In genomic region chr11:118621071-118621815, GRCh38 we compare ENCODE assay signal across 8 cellular contexts. TPM values are rescaled to one million over a fixed set of nuclear protein-coding genes. Genes with fewer than 3 reads are reported as not detected.
DNase-seq lines count a peak whose midpoint lies in the region; ATAC-seq and TF ChIP-seq lines count a peak whose summit lies in the region.

No MANE protein-coding gene starts in this region.

- H3K36me3 ChIP-seq in fibroblast of lung (ENCODE audit: control insufficient read depth, insufficient read depth, low read length) (peaks cover 19% of the 10 kb centered on the region), testis (ENCODE audit: low read depth, missing control alignments) (no peaks in the 10 kb centered on the region)

- DNase-seq in AG04450 (ENCODE audit: low read depth, low spot score) (no peak), HCEC 1CT (peak; percentile 89), NCI-H526 (lab: John Stamatoyannopoulos, UW) (peak; percentile 93 to 98), fibroblast of lung (ENCODE audit: low read depth in 2 of 2) (peak; percentile 81 to 91), mucosa of gallbladder (ENCODE audit: low spot score) (peak; percentile 85), testis (peak; percentile 91)
- peak; percentile 54 to 61 for DNase-seq in activated T-cell treated with anti-CD3 and anti-CD28 coated beads, Interleukin-2, amount 50 U/mL, for 48 hours

- H3K4me3 ChIP-seq in AG04450 (ENCODE audit: low read depth, low read length) (peak overlapping the region; percentile 85), fibroblast of lung (replicated peaks in 1 of 4; ENCODE audit: control extremely low read depth in 1 of 4, insufficient read depth in 1 of 4, low read depth in 3 of 4, low read length in 4 of 4) (peak overlapping the region; percentile 57 to 73 (median 64)), testis (peak overlapping the region; percentile 31 to 64)

- H4K20me1 ChIP-seq in fibroblast of lung (ENCODE audit: control insufficient read depth, extremely low read depth, insufficient read depth, low read length), result no peaks in the 10 kb centered on the region

- 2 to 6% methylated on average over 17 to 38 of the region's 38 CpGs for WGBS in testis, 2 donors

- ATAC-seq in GM21447 (IDR thresholded peaks at IDR 0.05; ENCODE audit: unreplicated experiment), result no peak

- CTCF ChIA-PET in AG04450 (lab: Charles Lee), result interaction anchor here (0.6 kb wide), 1 partner anchor 478 kb away, joined by 6 read pairs; no protein-coding TSS in a partner anchor

- TF ChIP-seq CTCF in AG04450 (IDR thresholded peaks at IDR 0.05; ENCODE audit: low read depth, low read length) (no peak), fibroblast of lung (conservative IDR thresholded peaks at IDR 0.05 in 1 of 2, IDR thresholded peaks at IDR 0.05 in 1 of 2; ENCODE audit: low read depth in 1 of 2, low read length in 2 of 2) (no peak), testis (IDR thresholded peaks at IDR 0.05) (no peak)

- H3K9ac ChIP-seq in fibroblast of lung (ENCODE audit: insufficient read depth, low read length), result peak overlapping the region; percentile 65

- H3K27ac ChIP-seq in AG04450 (ENCODE audit: low read depth, low read length) (peak overlapping the region; percentile 86), fibroblast of lung (ENCODE audit: insufficient read depth, low read length) (peak overlapping the region; percentile 94), testis (peak overlapping the region; percentile 23 to 75)

- POLR2A ChIA-PET in AG04450 (lab: Yijun Ruan, JAX), result interaction anchor here (0.5 to 7.8 kb wide), 8 partner anchors 13 to 82 kb away, joined by 3 to 140 read pairs (median 4); partner anchors contain the start of genes ARCN1 and PHLDB1

- peaks cover 22% of the 10 kb centered on the region for H3K79me2 ChIP-seq in fibroblast of lung (ENCODE audit: control insufficient read depth, insufficient read depth, low read length)

- no peaks in the 10 kb centered on the region for H3K27me3 ChIP-seq in AG04450 (ENCODE audit: control insufficient read depth, insufficient read depth, low read length)
- no peaks in the 10 kb centered on the region for H3K27me3 ChIP-seq in fibroblast of lung (ENCODE audit: control insufficient read depth, insufficient read depth, low read length)
- no peaks in the 10 kb centered on the region for H3K27me3 ChIP-seq in testis

- H2AFZ ChIP-seq in fibroblast of lung (ENCODE audit: low read length), result no peak overlapping the region

- H3K9me3 ChIP-seq in AG04450 (ENCODE audit: control insufficient read depth, insufficient read depth, low read length), result no peaks in the 10 kb centered on the region; the same call in 1 of the 2 replicates
- H3K9me3 ChIP-seq in fibroblast of lung (ENCODE audit: control insufficient read depth, insufficient read depth, low read depth, low read length), result no peaks in the 10 kb centered on the region
- H3K9me3 ChIP-seq in testis, result no peaks in the 10 kb centered on the region

- H3K4me2 ChIP-seq in fibroblast of lung (ENCODE audit: extremely low read depth, insufficient read depth, low read length), result peak overlapping the region; percentile 80

- intact Hi-C loops in testis (cut with DNase I; ENCODE audit: low total_unique reads), result no loop called here

- peaks cover 54% of the 10 kb centered on the region for H3K4me1 ChIP-seq in fibroblast of lung (ENCODE audit: control insufficient read depth, extremely low read depth, insufficient read depth, low read length)
- H3K4me1 ChIP-seq in testis, result peaks cover 52% of the 10 kb centered on the region

- no peak for TF ChIP-seq POLR2A in testis (IDR thresholded peaks at IDR 0.05)

RNA-seq across cellular contexts. Expression of gene PHLDB1, which starts 13.8 kb away (rescaled TPM):
- polyA plus RNA-seq in AG04450 (2011; rRNA removed) (83.0 and 97.6 TPM in 2 replicates), fibroblast of lung (59.0 and 61.4 TPM in 2 replicates), testis (ENCODE audit: insufficient read depth, low read depth, low replicate concordance) (51.1 TPM)
- 122 and 164 TPM in 2 replicates for polyA minus RNA-seq in AG04450 (2011; rRNA and poly(A)+ RNA removed)
- total RNA-seq in fibroblast of lung (45.5 and 51.4 TPM in 2 replicates), mucosa of gallbladder (89.6 TPM), testis (100 to 1,000 TPM in 1 of 2 donors, 10 to 100 TPM in 1; 95.9 to 102 TPM)
- polyA plus RNA-seq in fibroblast of lung (2012), result 73.6 and 78.7 TPM in 2 replicates
- 196 and 273 TPM in 2 replicates for polyA minus RNA-seq in fibroblast of lung (ENCODE audit: low replicate concordance)

RNA-seq across cellular contexts. Expression of gene ARCN1, which starts 49.0 kb away (rescaled TPM):
- 303 and 387 TPM in 2 replicates for polyA plus RNA-seq in AG04450 (2011; rRNA removed)
- 165 and 229 TPM in 2 replicates for polyA minus RNA-seq in AG04450 (2011; rRNA and poly(A)+ RNA removed)
- total RNA-seq in fibroblast of lung, result 87.8 and 116 TPM in 2 replicates
- polyA plus RNA-seq in fibroblast of lung, result 359 and 387 TPM in 2 replicates
- polyA plus RNA-seq in fibroblast of lung (2012), result 158 and 178 TPM in 2 replicates
- polyA minus RNA-seq in fibroblast of lung (ENCODE audit: low replicate concordance), result 105 and 106 TPM in 2 replicates
- 134 TPM for total RNA-seq in mucosa of gallbladder
- 100 to 1,000 TPM; 107 TPM for total RNA-seq in testis
- 128 TPM for polyA plus RNA-seq in testis (ENCODE audit: insufficient read depth, low read depth, low replicate concordance)

RNA-seq across cellular contexts. Expression of gene IFT46, which starts 55.5 kb away (rescaled TPM):
- polyA plus RNA-seq in AG04450 (2011; rRNA removed) (40.8 and 57.2 TPM in 2 replicates), fibroblast of lung (30.8 and 46.2 TPM in 2 replicates), testis (ENCODE audit: insufficient read depth, low read depth, low replicate concordance) (65.0 TPM)
- 25.8 and 26.3 TPM in 2 replicates for polyA minus RNA-seq in AG04450 (2011; rRNA and poly(A)+ RNA removed)
- total RNA-seq in fibroblast of lung (28.8 and 32.5 TPM in 2 replicates), mucosa of gallbladder (20.4 TPM), testis (10 to 100 TPM; 47.7 to 59.4 TPM)
- 20.5 and 28.3 TPM in 2 replicates for polyA plus RNA-seq in fibroblast of lung (2012)
- polyA minus RNA-seq in fibroblast of lung (ENCODE audit: low replicate concordance), result 34.7 and 45.3 TPM in 2 replicates

RNA-seq across cellular contexts. Expression of gene TREH, which starts 58.2 kb away (rescaled TPM):
- polyA plus RNA-seq in AG04450 (2011; rRNA removed) (not detected in 2 replicates), fibroblast of lung (not detected in 2 replicates), testis (ENCODE audit: insufficient read depth, low read depth, low replicate concordance) (4.0 TPM)
- not detected in 2 replicates for polyA minus RNA-seq in AG04450 (2011; rRNA and poly(A)+ RNA removed)
- total RNA-seq in fibroblast of lung (not detected in 2 replicates), mucosa of gallbladder (23.0 TPM), testis (1 to 10 TPM in 1 of 2 donors, under 1 TPM in 1; 0.62 to 1.7 TPM)
- 0.20 and 0.31 TPM in 2 replicates for polyA plus RNA-seq in fibroblast of lung (2012)
- polyA minus RNA-seq in fibroblast of lung (ENCODE audit: low replicate concordance), result not detected in 2 replicates
